In the genomic region with DNA sequence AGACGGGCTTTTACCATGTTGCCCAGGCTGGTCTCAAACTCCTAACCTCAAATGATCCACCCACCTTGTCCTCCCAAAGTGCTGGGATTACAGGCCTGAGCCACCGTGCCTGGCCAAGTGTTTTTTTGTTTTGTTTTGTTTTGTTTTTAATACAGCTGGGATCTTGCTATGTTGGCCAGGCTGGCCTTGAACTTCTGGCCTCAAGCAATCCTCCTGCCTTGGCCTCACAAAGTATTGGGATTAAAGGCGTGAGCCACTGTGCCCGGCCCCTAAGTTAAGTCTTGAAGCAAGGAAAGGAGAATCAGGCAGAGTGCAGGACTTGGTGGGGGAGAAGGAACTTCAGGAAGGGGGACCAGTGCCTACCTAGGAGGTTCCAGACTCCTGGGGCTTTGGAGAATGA, we compare ENCODE assay signal across 1 cellular context.
TF ChIP-seq lines count a peak whose summit lies in the region.

No MANE protein-coding gene starts in this region.

TF ChIP-seq in HepG2, 621 proteins besides CTCF, POLR2A, EP300 and RAD21:
- TF ChIP-seq ZFP36L1 (CRISPR knock-in tag; IDR thresholded peaks at IDR 0.05) (no peak), ZNF121 (CRISPR knock-in tag; IDR thresholded peaks at IDR 0.05) (peak; percentile 74)
